ENCODE assay signal across 1 cellular context in genomic region chr3:184180165-184180564, GRCh38.
TF ChIP-seq lines count a peak whose summit lies in the region.

No MANE protein-coding gene starts in this region.

TF ChIP-seq in IMR-90, 13 proteins besides CTCF, POLR2A, EP300 and RAD21:
- no peak for TF ChIP-seq RCOR1 (IDR thresholded peaks at IDR 0.05; ENCODE audit: insufficient replicate concordance, low read length)
- no peak for TF ChIP-seq SMC3 (IDR thresholded peaks at IDR 0.05; ENCODE audit: low read depth, low read length)
- no peak for TF ChIP-seq BHLHE40 (IDR thresholded peaks at IDR 0.05; ENCODE audit: low read depth, low read length)
- no peak for TF ChIP-seq RFX5 (IDR thresholded peaks at IDR 0.05; ENCODE audit: low read depth, low read length)
- no peak for TF ChIP-seq ELK1 (IDR thresholded peaks at IDR 0.05; ENCODE audit: borderline replicate concordance, low read depth, low read length)
- no peak for TF ChIP-seq MAFK (IDR thresholded peaks at IDR 0.05; ENCODE audit: low read depth, low read length)
- no peak for TF ChIP-seq NFE2L2 (IDR thresholded peaks at IDR 0.05; ENCODE audit: low read depth, low read length)
- TF ChIP-seq MAZ (IDR thresholded peaks at IDR 0.05; ENCODE audit: borderline replicate concordance, low read depth, low read length): no peak
- TF ChIP-seq CEBPB (IDR thresholded peaks at IDR 0.05; ENCODE audit: low read depth, low read length): no peak
- TF ChIP-seq USF2 (IDR thresholded peaks at IDR 0.05; ENCODE audit: low read depth, low read length): no peak
- TF ChIP-seq MXI1 (IDR thresholded peaks at IDR 0.05; ENCODE audit: borderline replicate concordance, low read depth, low read length): no peak
- TF ChIP-seq CHD1 (IDR thresholded peaks at IDR 0.05; ENCODE audit: low read depth, low read length): no peak
- no peak for TF ChIP-seq FOS (IDR thresholded peaks at IDR 0.05; ENCODE audit: low read depth, low read length)
